In the genomic region with DNA sequence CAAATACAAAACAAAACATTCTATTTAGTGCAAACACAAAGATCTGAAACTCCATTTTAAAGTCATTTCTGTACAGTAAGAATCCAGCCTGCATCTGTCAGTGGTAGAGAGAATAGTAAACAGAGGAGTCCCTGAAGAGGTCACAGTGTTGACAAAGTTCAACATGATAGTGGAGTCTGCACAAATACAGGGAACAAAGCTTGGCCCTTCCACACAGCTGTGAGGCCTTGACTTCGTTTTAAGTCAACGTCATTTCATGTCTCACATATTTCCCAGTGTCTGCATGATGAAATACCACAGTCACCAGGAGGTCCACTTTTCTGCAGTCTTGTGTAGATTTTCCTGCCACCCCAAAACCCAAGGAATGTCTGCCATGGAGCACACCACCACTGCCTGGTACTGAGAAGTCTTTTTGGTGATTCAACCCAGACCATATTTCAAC, we compare ENCODE assay signal across 14 cellular contexts. TPM values are rescaled to one million over a fixed set of nuclear protein-coding genes. Genes with fewer than 3 reads are reported as not detected.
DNase-seq lines count a peak whose midpoint lies in the region; ATAC-seq and TF ChIP-seq lines count a peak whose summit lies in the region.
"Had no signal": no experiment of that assay in that cellular context is flagged by ENCODE, and none has a peak within 500 bp of the region (broad histone marks: within the 10 kb centered on the region; RNA-seq: fewer than 3 reads in every experiment).

No MANE protein-coding gene starts in this region.

- peak overlapping the region; percentile 11; the same call in 1 of the 2 replicates for H3K27ac ChIP-seq in VCaP
- H3K27ac ChIP-seq: C4-2B, foreskin keratinocyte had no signal

- no peak overlapping the region for H3K4me3 ChIP-seq in foreskin fibroblast (ENCODE audit: low read depth in 1 of 2, low read length in 2 of 2)

- H3K4me3 Mint-ChIP-seq in activated T-cell treated with anti-CD3 and anti-CD28 coated beads, Interleukin-2, amount 50 U/mL, for 72 hours = no peak overlapping the region

- TF ChIP-seq CTCF in VCaP (conservative IDR thresholded peaks at IDR 0.05) (no peak), foreskin fibroblast (IDR thresholded peaks at IDR 0.05; ENCODE audit: low read depth, low read length) (no peak)

- peaks cover 6% of the 10 kb centered on the region for H3K27me3 Mint-ChIP-seq in activated T-cell treated with anti-CD3 and anti-CD28 coated beads, Interleukin-2, amount 50 U/mL, for 72 hours (ENCODE audit: low read depth)

- H3K4me1 Mint-ChIP-seq in activated T-cell treated with anti-CD3 and anti-CD28 coated beads, Interleukin-2, amount 50 U/mL, for 72 hours (ENCODE audit: low read depth) = no peaks in the 10 kb centered on the region

- peak; percentile 39 for ATAC-seq in HG03442 (IDR thresholded peaks at IDR 0.05; ENCODE audit: unreplicated experiment)
- no peak for ATAC-seq in HG02623 (IDR thresholded peaks at IDR 0.05; ENCODE audit: unreplicated experiment)
- ATAC-seq in activated T-cell treated with anti-CD3 and anti-CD28 coated beads, Interleukin-2, amount 50 U/mL, for 72 hours (replicated peaks in 1 of 2) = no peak
- ATAC-seq: foreskin keratinocyte had no signal

- peak; percentile 80 for DNase-seq in EH (ENCODE audit: low read depth)
- DNase-seq in iris pigment epithelial cell (ENCODE audit: low read depth) = peak; percentile 79
- DNase-seq in activated CD4-positive, CD25-positive, alpha-beta regulatory T cell treated with anti-CD3 and anti-CD28 coated beads, Interleukin-2, amount 50 U/mL, for 72 hours = no peak
- no peak for DNase-seq in foreskin fibroblast
- DNase-seq in activated T-cell treated with anti-CD3 and anti-CD28 coated beads, Interleukin-2, amount 50 U/mL, for 72 hours = no peak
- DNase-seq: NCI-H1436; NCI-H82; stimulated activated naive CD4-positive, alpha-beta T cell treated with Interleukin-2 at 50 U/mL for 16 hours; T1000 had no signal

- no peak overlapping the region for H3K27ac Mint-ChIP-seq in activated T-cell treated with anti-CD3 and anti-CD28 coated beads, Interleukin-2, amount 50 U/mL, for 72 hours

- H3K9me3 Mint-ChIP-seq in activated T-cell treated with anti-CD3 and anti-CD28 coated beads, Interleukin-2, amount 50 U/mL, for 72 hours = peaks cover 0 to 6% of the 10 kb centered on the region in 2 donors

- H3K36me3 Mint-ChIP-seq in activated T-cell treated with anti-CD3 and anti-CD28 coated beads, Interleukin-2, amount 50 U/mL, for 72 hours (ENCODE audit: insufficient read depth in 2 of 2) = peaks cover 0 to 9% of the 10 kb centered on the region in 2 donors

RNA-seq across cellular contexts. Expression of a gene that starts 33.0 kb away (rescaled TPM):
- total RNA-seq in activated T-cell treated with anti-CD3 and anti-CD28 coated beads, Interleukin-2, amount 50 U/mL, for 72 hours = not detected
- total RNA-seq: foreskin keratinocyte had no signal

RNA-seq across cellular contexts. Expression of a gene that starts 46.1 kb away (rescaled TPM):
- total RNA-seq in activated T-cell treated with anti-CD3 and anti-CD28 coated beads, Interleukin-2, amount 50 U/mL, for 72 hours = under 1 TPM in 1 of 2 donors, not detected in 1; 0.05 TPM
- total RNA-seq: foreskin keratinocyte had no signal

Comparison
In these comparisons a context has a peak if more than half of its experiments do, and no peak if none do; other contexts are left out.
1. DNase-seq: peak in EH (single experiment) and iris pigment epithelial cell (single experiment); none in activated CD4-positive, CD25-positive, alpha-beta regulatory T cell treated with anti-CD3 and anti-CD28 coated beads, Interleukin-2, amount 50 U/mL, for 72 hours (single experiment), foreskin fibroblast (0 of 2) and activated T-cell treated with anti-CD3 and anti-CD28 coated beads, Interleukin-2, amount 50 U/mL, for 72 hours (0 of 2).